14 cellular contexts compared by ENCODE assay signal in genomic region chr9:93697352-93698139, GRCh38.
A peak's percentile ranks its signal among the peaks of the same experiment; 100 is the strongest.
DNase-seq lines count a peak whose midpoint lies in the region; ATAC-seq and TF ChIP-seq lines count a peak whose summit lies in the region.
"Had no signal": no experiment of that assay in that cellular context is flagged by ENCODE, and none has a peak within 500 bp of the region (broad histone marks: within the 10 kb centered on the region; RNA-seq: fewer than 3 reads in every experiment).

No MANE protein-coding gene starts in this region.

- H3K9me3 ChIP-seq in spleen = peaks cover 0 to 40% (median 20%) of the 10 kb centered on the region in 8 donors
- H3K9me3 ChIP-seq: suprapubic skin had no signal

- no peak overlapping the region for H3K4me3 ChIP-seq in spleen
- H3K4me3 ChIP-seq: cardiac muscle cell, suprapubic skin had no signal

- no peak for TF ChIP-seq CTCF in GM13976 (IDR thresholded peaks at IDR 0.05; ENCODE audit: borderline replicate concordance, control extremely low read depth, extremely low read depth, insufficient read depth, missing control alignments)
- no peak for TF ChIP-seq CTCF in spleen (IDR thresholded peaks at IDR 0.05 in 8 of 11, conservative IDR thresholded peaks at IDR 0.05 in 3 of 11)

- no peak for TF ChIP-seq POLR2A in spleen (IDR thresholded peaks at IDR 0.05)

- intact Hi-C loops in spleen (cut with DNase I; ENCODE audit: low total_unique reads) = no loop called here

- DNase-seq in GM13976 (ENCODE audit: low spot score) = peak; percentile 5
- DNase-seq in NCI-H187 treated with DMSO at 0.1 percent for 48 hours (lab: John Stamatoyannopoulos, UW) = peak; percentile 79
- DNase-seq in NCI-H774 (lab: John Stamatoyannopoulos, UW) = peak; percentile 86
- peak; percentile 64 for DNase-seq in spleen
- no peak for DNase-seq in activated gamma-delta T cell treated with Interleukin-2 at 50 U/mL for 16 hours
- DNase-seq: activated CD4-positive, alpha-beta memory T cell treated with anti-CD3 and anti-CD28 coated beads for 36 hours; effector memory CD8-positive, alpha-beta T cell; hypothalamus; kidney glomerular epithelial cell had no signal

- no peaks in the 10 kb centered on the region for H3K36me3 ChIP-seq in spleen
- H3K36me3 ChIP-seq: cardiac muscle cell, suprapubic skin had no signal

- no peak overlapping the region for H3K27ac ChIP-seq in spleen
- H3K27ac ChIP-seq: cardiac muscle cell, suprapubic skin had no signal

- no peaks in the 10 kb centered on the region for H3K4me1 ChIP-seq in spleen
- H3K4me1 ChIP-seq: suprapubic skin had no signal

- H3K27me3 ChIP-seq in spleen (replicated peaks in 1 of 7) = peaks cover 0 to 11% (median 0%) of the 10 kb centered on the region in 7 donors
- H3K27me3 ChIP-seq: cardiac muscle cell, suprapubic skin had no signal

- in situ Hi-C loops in GM13976 (cut with MboI; ENCODE audit: low sequenced_read_pairs, unreplicated experiment) = loop anchor here (25.0 kb wide), 1 partner anchor 265 kb away; the partner anchor contains the start of gene BARX1

- 87 to 95% (median 90%) methylated on average over 26 to 28 of the region's 28 CpGs for WGBS in spleen, 5 donors

- ATAC-seq in HG02678 (IDR thresholded peaks at IDR 0.05; ENCODE audit: unreplicated experiment) (no peak), HG02973 (IDR thresholded peaks at IDR 0.05; ENCODE audit: unreplicated experiment) (no peak)
- ATAC-seq: effector memory CD8-positive, alpha-beta T cell; sciatic nerve had no signal
